ENCODE assay signal across 8 cellular contexts in the genomic region with DNA sequence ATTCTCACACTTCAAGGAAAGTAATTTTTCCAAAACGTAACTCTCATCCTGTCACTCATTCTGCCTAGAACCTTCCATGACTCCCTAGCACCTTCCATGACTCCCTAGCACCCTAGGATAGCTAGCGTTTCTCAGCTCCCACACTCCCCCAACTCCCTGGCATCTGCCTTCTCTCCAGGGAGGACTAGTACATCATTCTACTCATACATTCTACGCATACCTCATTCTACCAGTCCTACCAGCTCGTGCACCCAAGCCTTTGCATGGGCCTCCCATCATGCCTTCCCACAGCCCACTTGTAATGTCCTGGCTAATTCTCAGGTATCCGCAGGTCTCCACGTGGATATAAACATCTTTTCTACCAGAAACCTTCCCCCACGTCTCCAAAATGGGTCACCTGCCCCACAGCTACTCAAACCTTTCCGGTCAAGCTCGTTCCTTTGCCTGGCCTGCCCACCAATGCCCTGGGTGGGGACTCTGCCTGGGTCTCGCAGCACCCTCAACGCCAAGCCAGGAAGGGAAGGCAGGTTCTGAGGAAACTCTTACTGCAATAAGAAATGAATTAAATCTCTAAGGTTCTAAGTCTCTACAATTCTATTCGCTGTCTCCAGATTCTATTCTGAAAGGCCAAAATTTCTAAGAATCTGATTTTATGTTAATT. TPM values are rescaled to one million over a fixed set of nuclear protein-coding genes. Genes with fewer than 3 reads are reported as not detected.
A peak's percentile ranks its signal among the peaks of the same experiment; 100 is the strongest.
DNase-seq lines count a peak whose midpoint lies in the region; ATAC-seq and TF ChIP-seq lines count a peak whose summit lies in the region.

No MANE protein-coding gene starts in this region.

- H3K9me3 Mint-ChIP-seq in activated CD4-positive, alpha-beta T cell treated with anti-CD3 and anti-CD28 coated beads for 36 hours (ENCODE audit: low read depth): peaks cover 10% of the 10 kb centered on the region

- H3K4me1 ChIP-seq in adrenal gland (replicated peaks in 1 of 2) (peaks cover 4 to 18% of the 10 kb centered on the region in 2 donors), testis (peaks cover 11% of the 10 kb centered on the region)

- no peaks in the 10 kb centered on the region for H3K36me3 ChIP-seq in adrenal gland (replicated peaks in 1 of 2)
- H3K36me3 ChIP-seq in testis (ENCODE audit: low read depth, missing control alignments): no peaks in the 10 kb centered on the region

- POLR2A ChIA-PET in activated CD4-positive, alpha-beta T cell treated with anti-CD3 and anti-CD28 coated beads for 36 hours (lab: Charles Lee): no interaction called here

- H3K27ac Mint-ChIP-seq in activated CD4-positive, alpha-beta T cell treated with anti-CD3 and anti-CD28 coated beads for 36 hours: no peak overlapping the region

- TF ChIP-seq CTCF in adrenal gland (IDR thresholded peaks at IDR 0.05): no peak
- no peak for TF ChIP-seq CTCF in testis (IDR thresholded peaks at IDR 0.05)
- no peak for TF ChIP-seq CTCF in GM20000 (IDR thresholded peaks at IDR 0.05; ENCODE audit: extremely low read depth, missing control alignments)

- no peak for ATAC-seq in activated CD4-positive, alpha-beta T cell treated with anti-CD3 and anti-CD28 coated beads for 36 hours

- 65 to 76% (median 72%) methylated on average over 12 of the region's 12 CpGs for WGBS in adrenal gland, 4 donors
- 34 to 42% methylated on average over 12 of the region's 12 CpGs for WGBS in testis, 2 donors

- no peak for DNase-seq in activated CD4-positive, alpha-beta T cell treated with anti-CD3 and anti-CD28 coated beads for 36 hours
- no peak for DNase-seq in activated CD4-positive, alpha-beta T cell treated with anti-CD3 and anti-CD28 coated beads, Interleukin-2, amount 50 U/mL, for 48 hours
- no peak for DNase-seq in adrenal gland
- DNase-seq in left kidney (ENCODE audit: low read depth, low spot score): peak; percentile 10
- DNase-seq in testis: peak; percentile 12
- DNase-seq in NCI-H69 (lab: John Stamatoyannopoulos, UW): no peak
- no peak for DNase-seq in GM20000 (ENCODE audit: low spot score)
- no peak for DNase-seq in iPS-NIHi7 (ENCODE audit: extremely low spot score)

- intact Hi-C loops in activated CD4-positive, alpha-beta T cell treated with anti-CD3 and anti-CD28 coated beads for 36 hours (cut with DNase I, micrococcal nuclease): loop anchor here (5.0 to 10.0 kb wide), 6 partner anchors 601 to 1632 kb away; partner anchors contain the start of genes CORO2A (in 1 of the 2), MSANTD3 (in 1 of the 2), NANS (in 1 of the 2) and NR4A3 (in 1 of the 2)
- intact Hi-C loops in adrenal gland (cut with DNase I): no loop called here
- intact Hi-C loops in testis (cut with DNase I; ENCODE audit: low total_unique reads): no loop called here

- H3K27ac ChIP-seq in adrenal gland (no peak overlapping the region), testis (no peak overlapping the region)

- no peak for TF ChIP-seq POLR2A in adrenal gland (IDR thresholded peaks at IDR 0.05)
- no peak for TF ChIP-seq POLR2A in testis (IDR thresholded peaks at IDR 0.05)

- H3K4me3 ChIP-seq in adrenal gland: peak overlapping the region in 3 of 4 donors; percentile 28 to 87 (median 60)
- H3K4me3 ChIP-seq in testis: peak overlapping the region; percentile 67 to 70

- peaks cover 30% of the 10 kb centered on the region for H3K4me1 Mint-ChIP-seq in activated CD4-positive, alpha-beta T cell treated with anti-CD3 and anti-CD28 coated beads for 36 hours

- H3K27me3 ChIP-seq in adrenal gland: no peaks in the 10 kb centered on the region
- no peaks in the 10 kb centered on the region for H3K27me3 ChIP-seq in testis

- peak overlapping the region; percentile 74 for H3K4me3 Mint-ChIP-seq in activated CD4-positive, alpha-beta T cell treated with anti-CD3 and anti-CD28 coated beads for 36 hours

- CTCF ChIA-PET in activated CD4-positive, alpha-beta T cell treated with anti-CD3 and anti-CD28 coated beads for 36 hours (lab: Charles Lee): interaction anchor here (0.7 to 8.9 kb wide), 4 partner anchors 12 to 738 kb away, joined by 3 to 57 read pairs (median 4); partner anchors contain the start of gene GALNT12

- H3K36me3 Mint-ChIP-seq in activated CD4-positive, alpha-beta T cell treated with anti-CD3 and anti-CD28 coated beads for 36 hours (ENCODE audit: low read depth): peaks cover 6% of the 10 kb centered on the region

- H3K9me3 ChIP-seq in adrenal gland (replicated peaks in 1 of 3) (no peaks in the 10 kb centered on the region), testis (no peaks in the 10 kb centered on the region)

- H3K27me3 Mint-ChIP-seq in activated CD4-positive, alpha-beta T cell treated with anti-CD3 and anti-CD28 coated beads for 36 hours: no peaks in the 10 kb centered on the region

RNA-seq across cellular contexts. Expression of gene ANKS6, which starts 0.9 kb away (rescaled TPM):
- 10 to 100 TPM; 15.8 to 17.4 TPM for total RNA-seq in activated CD4-positive, alpha-beta T cell treated with anti-CD3 and anti-CD28 coated beads for 36 hours
- total RNA-seq in adrenal gland: 10 to 100 TPM in 7 of 8 donors, 1 to 10 TPM in 1; 8.1 to 28.4 (median 14.9) TPM
- polyA plus RNA-seq in adrenal gland: 10 to 100 TPM in 2 of 3 donors, 1 to 10 TPM in 1; 4.3 to 18.3 (median 16.9) TPM
- total RNA-seq in testis: 10 to 100 TPM; 24.2 to 33.6 TPM
- polyA plus RNA-seq in testis (ENCODE audit: insufficient read depth, low read depth, low replicate concordance): 12.8 TPM

RNA-seq across cellular contexts. Expression of gene GALNT12, which starts 12.0 kb away (rescaled TPM):
- total RNA-seq in activated CD4-positive, alpha-beta T cell treated with anti-CD3 and anti-CD28 coated beads for 36 hours: 10 to 100 TPM; 10.2 to 12.7 TPM
- total RNA-seq in adrenal gland (1 to 10 TPM; 1.1 to 7.5 (median 4.2) TPM), testis (1 to 10 TPM; 6.9 to 8.0 TPM)
- polyA plus RNA-seq in adrenal gland (1 to 10 TPM; 1.7 to 7.2 (median 2.8) TPM), testis (ENCODE audit: insufficient read depth, low read depth, low replicate concordance) (7.5 TPM)

Comparison
In these comparisons a context has a peak if more than half of its experiments do, and no peak if none do; other contexts are left out.
1. DNase-seq: peak in left kidney (single experiment) and testis (single experiment); none in activated CD4-positive, alpha-beta T cell treated with anti-CD3 and anti-CD28 coated beads for 36 hours (single experiment), activated CD4-positive, alpha-beta T cell treated with anti-CD3 and anti-CD28 coated beads, Interleukin-2, amount 50 U/mL, for 48 hours (0 of 2), adrenal gland (0 of 7), NCI-H69 (single experiment), GM20000 (single experiment) and iPS-NIHi7 (single experiment).
2. intact Hi-C loops: an anchor here in activated CD4-positive, alpha-beta T cell treated with anti-CD3 and anti-CD28 coated beads for 36 hours (5.0 to 10.0 kb wide); none called in adrenal gland and testis.